ENCODE assay signal across 7 cellular contexts in the genomic region with DNA sequence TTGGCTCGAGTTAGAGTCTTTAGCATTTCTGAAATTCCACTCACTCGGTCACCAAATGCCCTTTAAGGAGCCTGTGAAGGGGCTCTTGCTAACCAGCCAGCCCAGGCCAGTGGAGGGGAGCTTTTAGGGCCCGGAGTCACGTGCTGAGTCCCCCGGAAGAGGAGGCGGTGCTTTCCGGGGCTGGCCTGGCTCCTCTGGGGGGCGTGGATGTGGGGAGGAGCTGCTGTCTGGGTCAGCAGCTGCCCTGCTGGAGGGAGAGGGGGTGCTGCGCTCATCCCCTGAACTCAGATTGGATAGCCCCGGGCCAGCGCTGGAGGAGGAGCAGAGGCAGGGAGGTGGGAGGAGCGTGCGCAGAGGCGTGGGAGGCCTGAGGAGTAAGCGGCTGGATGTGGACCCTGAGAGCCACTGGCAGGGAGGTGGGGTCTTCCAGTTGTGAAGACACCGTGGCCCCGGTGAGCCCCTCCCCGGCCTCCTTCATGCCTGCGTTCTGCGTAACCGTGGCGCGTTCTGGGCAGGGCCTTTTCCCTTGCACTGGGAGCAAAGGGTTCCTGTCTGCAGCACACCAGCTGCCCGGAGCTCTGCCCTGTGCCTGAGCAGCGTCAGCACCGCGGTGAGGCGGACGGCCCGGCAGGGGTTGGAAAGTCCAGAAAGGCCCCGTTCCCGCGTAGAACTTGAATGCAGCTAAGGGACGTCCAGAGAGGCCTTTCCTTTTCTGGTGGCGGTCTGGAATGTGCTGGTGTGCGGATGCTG. TPM values are rescaled to one million over a fixed set of nuclear protein-coding genes. Genes with fewer than 3 reads are reported as not detected.
DNase-seq lines count a peak whose midpoint lies in the region; ATAC-seq and TF ChIP-seq lines count a peak whose summit lies in the region.

No MANE protein-coding gene starts in this region.

- no peak for TF ChIP-seq EP300 in gastroesophageal sphincter (IDR thresholded peaks at IDR 0.05)

- no peaks in the 10 kb centered on the region for H3K9me3 Mint-ChIP-seq in activated naive CD4-positive, alpha-beta T cell treated with anti-CD3 and anti-CD28 coated beads, Interleukin-2, amount 50 U/mL, for 72 hours
- H3K9me3 Mint-ChIP-seq in nephron progenitor cell: peaks cover 28% of the 10 kb centered on the region
- no peaks in the 10 kb centered on the region for H3K9me3 Mint-ChIP-seq in stimulated activated naive CD8-positive, alpha-beta T cell treated with anti-CD3 and anti-CD28 coated beads, Interleukin-15, amount 100 ng/mL, for 72 hours

- no peak for TF ChIP-seq CTCF in Panc1 (IDR thresholded peaks at IDR 0.05)
- no peak for TF ChIP-seq CTCF in gastroesophageal sphincter (IDR thresholded peaks at IDR 0.05)
- no peak for TF ChIP-seq CTCF in nephron progenitor cell (IDR thresholded peaks at IDR 0.05)

- H3K9me3 ChIP-seq in Panc1 (ENCODE audit: control insufficient read depth, insufficient read depth, low read depth, low read length) (no peaks in the 10 kb centered on the region), gastroesophageal sphincter (no peaks in the 10 kb centered on the region)

- CTCF ChIA-PET in Panc1 (lab: Charles Lee): no interaction called here

- peaks cover 29% of the 10 kb centered on the region for H3K4me1 Mint-ChIP-seq in nephron progenitor cell
- H3K4me1 Mint-ChIP-seq in stimulated activated naive CD8-positive, alpha-beta T cell treated with anti-CD3 and anti-CD28 coated beads, Interleukin-15, amount 100 ng/mL, for 72 hours: peaks cover 77% of the 10 kb centered on the region

- in situ Hi-C loops in Panc1 (cut with HindIII; ENCODE audit: low pct_unique_long_range_greater_than_20kb, low sequenced_read_pairs): no loop called here

- H3K36me3 Mint-ChIP-seq in activated naive CD4-positive, alpha-beta T cell treated with anti-CD3 and anti-CD28 coated beads, Interleukin-2, amount 50 U/mL, for 72 hours: peaks cover 15 to 20% of the 10 kb centered on the region in 2 donors
- H3K36me3 Mint-ChIP-seq in nephron progenitor cell (ENCODE audit: low read depth): peaks cover 77% of the 10 kb centered on the region

- H3K27me3 ChIP-seq in Panc1 (ENCODE audit: control insufficient read depth, insufficient read depth, low read length) (no peaks in the 10 kb centered on the region), gastroesophageal sphincter (no peaks in the 10 kb centered on the region)

- H3K27ac ChIP-seq in Panc1 (ENCODE audit: low read length) (no peak overlapping the region), gastroesophageal sphincter (peak overlapping the region; percentile 14 to 81 (median 76))

- peak overlapping the region; percentile 78 to 80 for H3K27ac Mint-ChIP-seq in activated naive CD4-positive, alpha-beta T cell treated with anti-CD3 and anti-CD28 coated beads, Interleukin-2, amount 50 U/mL, for 72 hours
- H3K27ac Mint-ChIP-seq in nephron progenitor cell: peak overlapping the region; percentile 97
- H3K27ac Mint-ChIP-seq in stimulated activated naive CD8-positive, alpha-beta T cell treated with anti-CD3 and anti-CD28 coated beads, Interleukin-15, amount 100 ng/mL, for 72 hours: peak overlapping the region; percentile 48 to 86

- no peak for TF ChIP-seq POLR2A in gastroesophageal sphincter (IDR thresholded peaks at IDR 0.05)

- peaks cover 4% of the 10 kb centered on the region for H3K27me3 Mint-ChIP-seq in nephron progenitor cell (ENCODE audit: low read depth, poor library complexity)
- no peaks in the 10 kb centered on the region for H3K27me3 Mint-ChIP-seq in stimulated activated naive CD8-positive, alpha-beta T cell treated with anti-CD3 and anti-CD28 coated beads, Interleukin-15, amount 100 ng/mL, for 72 hours

- no TSS peak for BruUV-seq in Panc1 (replicated peaks; lab: Mats Ljungman, UMichigan)

- intact Hi-C loops in Panc1 (cut with micrococcal nuclease; ENCODE audit: unreplicated experiment): no loop called here

- ATAC-seq in GM21360 (IDR thresholded peaks at IDR 0.05; ENCODE audit: unreplicated experiment) (peak; percentile 84), Panc1 (peak; percentile 46; the same call in 1 of the 2 replicates), gastroesophageal sphincter (peak; percentile 98), GM18498 (IDR thresholded peaks at IDR 0.05; ENCODE audit: unreplicated experiment) (no peak)
- peak; percentile 78 to 92 for ATAC-seq in activated naive CD4-positive, alpha-beta T cell treated with anti-CD3 and anti-CD28 coated beads, Interleukin-2, amount 50 U/mL, for 72 hours
- ATAC-seq in stimulated activated naive CD8-positive, alpha-beta T cell treated with anti-CD3 and anti-CD28 coated beads, Interleukin-15, amount 100 ng/mL, for 72 hours: peak; percentile 80

- H3K4me1 ChIP-seq in Panc1 (ENCODE audit: control insufficient read depth, insufficient read depth, low read length) (no peaks in the 10 kb centered on the region), gastroesophageal sphincter (peaks cover 4 to 62% (median 20%) of the 10 kb centered on the region in 3 donors)

- peak overlapping the region; percentile 73 for H3K4me3 Mint-ChIP-seq in nephron progenitor cell
- peak overlapping the region; percentile 74 to 86 for H3K4me3 Mint-ChIP-seq in stimulated activated naive CD8-positive, alpha-beta T cell treated with anti-CD3 and anti-CD28 coated beads, Interleukin-15, amount 100 ng/mL, for 72 hours

- H3K36me3 ChIP-seq in Panc1 (ENCODE audit: control insufficient read depth, insufficient read depth, low read length): no peaks in the 10 kb centered on the region
- peaks cover 0 to 31% of the 10 kb centered on the region in 2 donors for H3K36me3 ChIP-seq in gastroesophageal sphincter

- WGBS in gastroesophageal sphincter (ENCODE audit: low coverage in 1 of 2), 2 donors: 0 to 40% methylated on average over 2 of the region's 36 CpGs

- DNase-seq in Panc1 (ENCODE audit: low read depth, low spot score): no peak
- DNase-seq in activated naive CD4-positive, alpha-beta T cell treated with anti-CD3 and anti-CD28 coated beads, Interleukin-2, amount 50 U/mL, for 72 hours (ENCODE audit: low spot score in 2 of 2): peak in 1 of 2 donors; percentile 64
- DNase-seq in nephron progenitor cell: peak; percentile 91
- DNase-seq in stimulated activated naive CD8-positive, alpha-beta T cell treated with anti-CD3 and anti-CD28 coated beads, Interleukin-15, amount 100 ng/mL, for 72 hours: peak; percentile 47 to 54

- POLR2A ChIA-PET in Panc1 (lab: Charles Lee): no interaction called here

- H3K4me3 ChIP-seq in Panc1 (ENCODE audit: low read depth in 2 of 2, low read length in 2 of 2): peak overlapping the region in 1 of 2 experiments; percentile 5; a peak in 1 of 4 replicates
- H3K4me3 ChIP-seq in gastroesophageal sphincter: peak overlapping the region; percentile 35 to 53

RNA-seq across cellular contexts. Expression of gene MAEA, which starts 19.7 kb away (rescaled TPM):
- 62.3 TPM for total RNA-seq in Panc1 (2021; ENCODE audit: unreplicated experiment)
- polyA plus RNA-seq in Panc1 (2012; ENCODE audit: insufficient read length): 99.0 TPM
- total RNA-seq in activated naive CD4-positive, alpha-beta T cell treated with anti-CD3 and anti-CD28 coated beads, Interleukin-2, amount 50 U/mL, for 72 hours: 10 to 100 TPM; 42.8 to 50.1 TPM
- total RNA-seq in gastroesophageal sphincter: 10 to 100 TPM; 47.2 to 62.1 (median 53.9) TPM

RNA-seq across cellular contexts. Expression of gene UVSSA, which starts 37.6 kb away (rescaled TPM):
- 23.4 TPM for total RNA-seq in Panc1 (2021; ENCODE audit: unreplicated experiment)
- 19.6 TPM for polyA plus RNA-seq in Panc1 (2012; ENCODE audit: insufficient read length)
- total RNA-seq in activated naive CD4-positive, alpha-beta T cell treated with anti-CD3 and anti-CD28 coated beads, Interleukin-2, amount 50 U/mL, for 72 hours: 10 to 100 TPM; 19.1 to 23.8 TPM
- total RNA-seq in gastroesophageal sphincter: 10 to 100 TPM in 2 of 4 donors, 1 to 10 TPM in 2; 3.1 to 24.1 (median 9.9) TPM
